ENCODE assay signal across 13 cellular contexts in genomic region chr11:128246364-128247234, GRCh38.
DNase-seq lines count a peak whose midpoint lies in the region; ATAC-seq and TF ChIP-seq lines count a peak whose summit lies in the region.
"Had no signal": no experiment of that assay in that cellular context is flagged by ENCODE, and none has a peak within 500 bp of the region (broad histone marks: within the 10 kb centered on the region; RNA-seq: fewer than 3 reads in every experiment).

No MANE protein-coding gene starts in this region.

- no peaks in the 10 kb centered on the region for H3K4me1 ChIP-seq in body of pancreas
- H3K4me1 ChIP-seq: BLaER1 had no signal

- no peaks in the 10 kb centered on the region for H3K36me3 ChIP-seq in body of pancreas (replicated peaks in 1 of 2; ENCODE audit: insufficient read depth in 1 of 2, low read depth in 2 of 2)
- H3K36me3 ChIP-seq: BLaER1 had no signal

- H3K4me3 ChIP-seq in body of pancreas (no peak overlapping the region), skeletal muscle cell (ENCODE audit: low read depth, low read length) (no peak overlapping the region)
- H3K4me3 ChIP-seq: BLaER1, GM12878 had no signal

- no peak overlapping the region for H3K27ac ChIP-seq in body of pancreas
- H3K27ac ChIP-seq: BLaER1 had no signal

- DNase-seq in GM04503 (ENCODE audit: low read depth) (peak; percentile 46), body of pancreas (peak in 2 of 4 donors; percentile 5 to 10), left ventricle myocardium superior (peak; percentile 44), skeletal muscle cell (ENCODE audit: low read depth) (peak; percentile 55), ureter (ENCODE audit: low spot score) (no peak), dermis blood vessel endothelial cell (no peak), GM19240 (ENCODE audit: insufficient read length, low spot score) (no peak)
- DNase-seq: activated B cell treated with CpG ODN at 0.5 μM for 24 hours, GOT3, NCI-H2171 had no signal

- no peak for TF ChIP-seq POLR2A in body of pancreas (IDR thresholded peaks at IDR 0.05)

- ATAC-seq in body of pancreas: peak; percentile 48
- peak; percentile 82 for ATAC-seq in left ventricle myocardium superior
- ATAC-seq in HG02763 (IDR thresholded peaks at IDR 0.05; ENCODE audit: unreplicated experiment): no peak
- ATAC-seq: GM12878 had no signal

- WGBS in body of pancreas, 2 donors: 51 to 59% methylated on average over 12 of the region's 12 CpGs

- no peaks in the 10 kb centered on the region for H3K27me3 ChIP-seq in body of pancreas
- H3K27me3 ChIP-seq: BLaER1 had no signal

- no peak for TF ChIP-seq CTCF in body of pancreas (IDR thresholded peaks at IDR 0.05)

- H3K9me3 ChIP-seq in body of pancreas: no peaks in the 10 kb centered on the region
- H3K9me3 ChIP-seq: BLaER1 had no signal

- intact Hi-C loops in body of pancreas (cut with DNase I) (no loop called here), left ventricle myocardium superior (cut with micrococcal nuclease) (no loop called here)

Comparison
In these comparisons a context has a peak if more than half of its experiments do, and no peak if none do; other contexts are left out.
1. DNase-seq: peak in GM04503 (single experiment), left ventricle myocardium superior (single experiment) and skeletal muscle cell (single experiment); none in ureter (single experiment), dermis blood vessel endothelial cell (single experiment) and GM19240 (single experiment).